1 cellular context compared by ENCODE assay signal in the genomic region with DNA sequence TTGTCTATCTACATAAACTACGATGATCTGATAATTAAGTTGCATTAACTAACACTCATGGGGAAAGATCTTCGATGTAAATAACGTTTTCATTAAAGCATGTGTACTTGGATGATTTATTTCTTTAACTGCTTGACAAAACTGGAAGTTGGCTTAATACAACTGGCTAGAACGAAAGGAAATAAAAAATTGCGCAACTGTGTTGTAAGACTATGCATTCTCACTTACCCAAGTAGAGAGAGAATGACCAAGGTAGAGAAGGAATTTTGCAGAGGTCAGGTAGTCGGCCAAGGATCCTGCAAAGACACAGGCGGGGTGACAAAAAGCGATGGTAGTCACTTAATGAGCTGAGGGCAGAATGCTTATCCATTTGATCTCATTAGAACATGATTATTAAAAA.
TF ChIP-seq lines count a peak whose summit lies in the region.

No MANE protein-coding gene starts in this region.

TF ChIP-seq in GM23338, 12 proteins besides CTCF, POLR2A, EP300 and RAD21 (continued from another document):
- no peak for TF ChIP-seq EZH2phosphoT487 (IDR thresholded peaks at IDR 0.05; ENCODE audit: unreplicated experiment)
- no peak for TF ChIP-seq EZH2 (IDR thresholded peaks at IDR 0.05; ENCODE audit: low read depth, unreplicated experiment)
- TF ChIP-seq REST (IDR thresholded peaks at IDR 0.05; ENCODE audit: unreplicated experiment) = no peak
- TF ChIP-seq NANOG (IDR thresholded peaks at IDR 0.05; ENCODE audit: borderline replicate concordance) = no peak
